8 cellular contexts compared by ENCODE assay signal in the genomic region with DNA sequence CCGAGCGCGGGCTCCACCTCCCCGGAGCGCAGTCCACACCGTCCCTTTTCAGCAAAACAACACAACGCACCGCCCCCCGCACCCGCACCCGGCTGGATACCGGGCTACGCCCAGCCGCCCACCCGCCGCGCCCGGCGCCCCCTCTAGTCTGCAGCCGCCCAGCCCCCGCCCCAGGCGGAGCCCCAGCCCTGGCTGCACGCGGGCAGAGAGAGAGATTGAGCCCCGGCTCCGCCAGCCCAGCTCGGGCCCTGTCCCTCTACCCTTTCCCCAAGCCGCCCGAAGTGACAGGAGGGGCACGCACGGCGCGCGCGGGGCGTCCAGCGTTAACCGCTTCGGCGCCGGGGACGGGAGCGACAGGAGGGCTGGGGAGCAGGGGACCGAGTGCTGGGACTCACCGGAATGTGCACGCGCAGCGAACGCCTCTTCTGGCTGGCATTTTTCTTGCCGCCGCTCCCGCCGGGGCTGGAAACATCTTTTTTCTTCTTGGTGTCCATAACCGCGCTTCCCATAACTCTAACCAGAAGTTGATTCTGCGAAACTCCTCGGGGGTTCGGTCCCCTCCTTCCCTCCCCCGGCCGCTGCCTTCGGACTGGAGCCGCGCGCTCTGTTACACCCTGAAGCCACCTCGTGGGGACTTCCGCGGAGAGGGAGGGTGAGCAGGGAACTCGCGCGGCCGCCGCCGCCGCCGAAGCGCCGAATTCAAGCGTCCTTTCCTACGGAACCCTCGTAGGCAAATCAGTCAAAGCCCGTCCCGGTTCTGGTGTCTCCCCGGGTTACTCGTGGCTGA. TPM values are rescaled to one million over a fixed set of nuclear protein-coding genes. Genes with fewer than 3 reads are reported as not detected.
DNase-seq lines count a peak whose midpoint lies in the region; ATAC-seq and TF ChIP-seq lines count a peak whose summit lies in the region.

No MANE protein-coding gene starts in this region.

- intact Hi-C loops in left ventricle myocardium superior (cut with micrococcal nuclease) = no loop called here
- intact Hi-C loops in prostate gland (cut with DNase I) = loop anchor here (5.0 to 10.0 kb wide), 3 partner anchors 56 to 252 kb away; no protein-coding TSS in a partner anchor
- intact Hi-C loops in upper lobe of right lung (cut with DNase I) = no loop called here

- H3K27ac ChIP-seq in prostate gland = peak overlapping the region; percentile 99
- H3K27ac ChIP-seq in upper lobe of right lung = peak overlapping the region; percentile 95

- H3K4me3 ChIP-seq in prostate gland (peak overlapping the region; percentile 93 to 97), upper lobe of right lung (peak overlapping the region; percentile 91)

- peaks cover 10% of the 10 kb centered on the region for H3K4me1 ChIP-seq in prostate gland (replicated peaks)
- H3K4me1 ChIP-seq in upper lobe of right lung = peaks cover 13% of the 10 kb centered on the region

- under 1% methylated on average over 77 of the region's 84 CpGs for WGBS in prostate gland

- DNase-seq in DMS79 (lab: John Stamatoyannopoulos, UW) = peak; percentile 41
- peak; percentile 83 for DNase-seq in SK-MEL-5 (ENCODE audit: low read depth, low spot score)
- peak; percentile 70 for DNase-seq in activated naive CD8-positive, alpha-beta T cell treated with anti-CD3 and anti-CD28 coated beads for 36 hours
- peak; percentile 91 for DNase-seq in left ventricle myocardium superior
- peak; percentile 84 for DNase-seq in prostate gland (ENCODE audit: low spot score)
- DNase-seq in upper lobe of right lung = peak; percentile 91
- DNase-seq in NCI-H2107 treated with DMSO at 0.1 percent for 48 hours (lab: John Stamatoyannopoulos, UW; ENCODE audit: unreplicated experiment) = no peak

- H3K36me3 Mint-ChIP-seq in activated naive CD8-positive, alpha-beta T cell treated with anti-CD3 and anti-CD28 coated beads for 36 hours = peaks cover 1% of the 10 kb centered on the region

- H3K27me3 ChIP-seq in prostate gland (replicated peaks; ENCODE audit: insufficient read depth) (no peaks in the 10 kb centered on the region), upper lobe of right lung (no peaks in the 10 kb centered on the region)

- TF ChIP-seq CTCF in prostate gland (IDR thresholded peaks at IDR 0.05) (no peak), upper lobe of right lung (IDR thresholded peaks at IDR 0.05) (no peak)

- no peaks in the 10 kb centered on the region for H3K27me3 Mint-ChIP-seq in activated naive CD8-positive, alpha-beta T cell treated with anti-CD3 and anti-CD28 coated beads for 36 hours

- H3K9me3 ChIP-seq in prostate gland (no peaks in the 10 kb centered on the region), upper lobe of right lung (no peaks in the 10 kb centered on the region)

- H3K27ac Mint-ChIP-seq in activated naive CD8-positive, alpha-beta T cell treated with anti-CD3 and anti-CD28 coated beads for 36 hours = peak overlapping the region; percentile 92

- peak; percentile 14 for TF ChIP-seq POLR2A in prostate gland (IDR thresholded peaks at IDR 0.05)

- H3K9me3 Mint-ChIP-seq in activated naive CD8-positive, alpha-beta T cell treated with anti-CD3 and anti-CD28 coated beads for 36 hours = no peaks in the 10 kb centered on the region

- peak overlapping the region; percentile 92 for H3K4me3 Mint-ChIP-seq in activated naive CD8-positive, alpha-beta T cell treated with anti-CD3 and anti-CD28 coated beads for 36 hours

- in situ Hi-C loops in SK-MEL-5 (cut with HindIII; ENCODE audit: low pct_unique_long_range_greater_than_20kb, low sequenced_read_pairs) = no loop called here

- ATAC-seq in HG03521 (IDR thresholded peaks at IDR 0.05; ENCODE audit: unreplicated experiment) (peak; percentile 33), left ventricle myocardium superior (peak; percentile 63), upper lobe of right lung (peak; percentile 50)

- H3K36me3 ChIP-seq in prostate gland (no peaks in the 10 kb centered on the region), upper lobe of right lung (no peaks in the 10 kb centered on the region)

- peaks cover 12% of the 10 kb centered on the region for H3K4me1 Mint-ChIP-seq in activated naive CD8-positive, alpha-beta T cell treated with anti-CD3 and anti-CD28 coated beads for 36 hours

RNA-seq across cellular contexts. Expression of a gene that starts 0.6 kb away (rescaled TPM):
- total RNA-seq in SK-MEL-5 (2014; rRNA removed; shearing (Covaris generic)) = 6.1 and 8.8 TPM in 2 replicates
- polyA plus RNA-seq in SK-MEL-5 (2015; cell fraction: cytosol; rRNA removed) = 17.6 and 21.1 TPM in 2 replicates
- polyA plus RNA-seq in SK-MEL-5 (2015; cell fraction: nucleus; rRNA removed) = 15.3 and 33.3 TPM in 2 replicates
- 10 to 100 TPM; 18.7 to 19.4 TPM for total RNA-seq in activated naive CD8-positive, alpha-beta T cell treated with anti-CD3 and anti-CD28 coated beads for 36 hours
- total RNA-seq in left ventricle myocardium superior = 113 TPM
- 10 to 100 TPM; 31.6 to 38.1 TPM for total RNA-seq in prostate gland
- 35.6 TPM for total RNA-seq in upper lobe of right lung
